11 cellular contexts compared by ENCODE assay signal in the genomic region with DNA sequence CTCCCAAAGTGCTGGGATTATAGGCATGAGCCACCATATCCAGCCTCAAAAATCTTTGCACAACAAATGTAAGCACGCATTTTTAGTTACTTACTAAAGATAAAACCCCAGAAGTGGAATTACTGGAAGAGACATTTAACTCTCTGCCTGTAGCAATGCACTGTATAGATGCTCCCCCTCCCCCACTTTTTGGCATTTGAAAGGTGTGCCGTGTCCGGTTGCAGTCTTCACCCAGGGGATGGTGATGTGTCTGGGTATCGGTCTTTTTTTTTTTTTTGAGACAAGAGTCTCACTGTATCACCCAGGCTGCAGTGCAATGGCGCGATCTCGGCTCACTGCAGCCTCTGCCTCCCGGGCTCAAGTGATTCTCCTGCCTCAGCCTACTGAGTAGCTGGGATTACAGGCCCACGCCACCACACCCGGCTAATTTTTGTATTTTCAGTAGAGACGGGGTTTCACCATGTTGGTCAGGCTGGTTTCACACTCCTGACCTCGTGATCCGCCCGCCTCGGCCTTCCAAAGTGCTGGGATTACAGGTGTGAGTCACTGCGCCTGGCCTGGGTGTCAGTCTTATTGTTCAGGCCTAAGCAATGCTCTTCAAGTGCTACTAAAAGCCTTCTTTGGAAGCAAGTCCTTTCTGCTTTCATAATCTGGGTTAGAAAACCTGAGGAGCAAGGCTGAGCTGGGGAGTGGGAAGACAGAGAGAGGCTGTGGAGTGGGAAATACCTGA. TPM values are rescaled to one million over a fixed set of nuclear protein-coding genes. Genes with fewer than 3 reads are reported as not detected.
A peak's percentile ranks its signal among the peaks of the same experiment; 100 is the strongest.
DNase-seq lines count a peak whose midpoint lies in the region; TF ChIP-seq lines count a peak whose summit lies in the region.
"Not testable (repeated sequence)": the region's sequence is repeated elsewhere in the genome, so short reads cannot be mapped to it uniquely, and the experiment has no call there.
"Had no signal": no experiment of that assay in that cellular context is flagged by ENCODE, and none has a peak within 500 bp of the region (broad histone marks: within the 10 kb centered on the region; RNA-seq: fewer than 3 reads in every experiment).

No MANE protein-coding gene starts in this region.

- H4K12ac ChIP-seq in trophoblast cell (ENCODE audit: low read depth, low read length), result not testable (repeated sequence)

- not testable (repeated sequence) for H3K23ac ChIP-seq in trophoblast cell (ENCODE audit: low read length)

- not testable (repeated sequence) for H3K79me2 ChIP-seq in trophoblast cell (ENCODE audit: control insufficient read depth, insufficient read depth, low read length, poor library complexity); smooth muscle cell (ENCODE audit: low read depth)

- H3K9ac ChIP-seq in trophoblast cell (ENCODE audit: low read length); smooth muscle cell (ENCODE audit: low read depth): not testable (repeated sequence)

- H3K4me2 ChIP-seq in trophoblast cell (ENCODE audit: low read length); smooth muscle cell: not testable (repeated sequence)

- DNase-seq in HT1080 (ENCODE audit: low read depth) (peak; percentile 49), MCF 10A (ENCODE audit: unreplicated experiment) (peak; percentile 65), islet precursor cell (peak; percentile 80), trophoblast cell (peak; percentile 69 to 70)
- DNase-seq in activated CD4-positive, alpha-beta memory T cell treated with anti-CD3 and anti-CD28 coated beads for 36 hours, result peak; percentile 17
- not testable (repeated sequence) for DNase-seq in smooth muscle cell (lab: John Stamatoyannopoulos, UW; ENCODE audit: unreplicated experiment)

- not testable (repeated sequence) for H3K18ac ChIP-seq in trophoblast cell (ENCODE audit: low read length)

- H3K9me3 ChIP-seq in esophagus (ENCODE audit: control insufficient read depth in 2 of 2, insufficient read depth in 1 of 2, low read depth in 1 of 2, low read length in 1 of 2); trophoblast cell (ENCODE audit: insufficient read depth, low read depth, low read length); smooth muscle cell (replicated peaks; ENCODE audit: low read depth): not testable (repeated sequence)

- not testable (repeated sequence) for H3K27ac Mint-ChIP-seq in activated CD4-positive, alpha-beta memory T cell treated with anti-CD3 and anti-CD28 coated beads for 36 hours; MCF 10A (ENCODE audit: low read depth, unreplicated experiment)

- not testable (repeated sequence) for H4K91ac ChIP-seq in trophoblast cell (ENCODE audit: low read depth, low read length)

- not testable (repeated sequence) for H4K20me1 ChIP-seq in smooth muscle cell (ENCODE audit: low read depth)

- not testable (repeated sequence) for H3F3A ChIP-seq in smooth muscle cell (ENCODE audit: low read depth)

- H3K4me1 Mint-ChIP-seq in activated CD4-positive, alpha-beta memory T cell treated with anti-CD3 and anti-CD28 coated beads for 36 hours (ENCODE audit: low read depth); MCF 10A (ENCODE audit: insufficient read depth, unreplicated experiment): not testable (repeated sequence)

- not testable (repeated sequence) for H2BK120ac ChIP-seq in trophoblast cell (ENCODE audit: insufficient read depth, low read length, poor library complexity)

- H3K9me3 Mint-ChIP-seq in activated CD4-positive, alpha-beta memory T cell treated with anti-CD3 and anti-CD28 coated beads for 36 hours; MCF 10A (ENCODE audit: unreplicated experiment): not testable (repeated sequence)

- intact Hi-C loops in activated CD4-positive, alpha-beta memory T cell treated with anti-CD3 and anti-CD28 coated beads for 36 hours (cut with micrococcal nuclease); MCF 10A (cut with micrococcal nuclease): not testable (repeated sequence)

- H3K36me3 Mint-ChIP-seq in activated CD4-positive, alpha-beta memory T cell treated with anti-CD3 and anti-CD28 coated beads for 36 hours; MCF 10A (ENCODE audit: insufficient read depth, unreplicated experiment): not testable (repeated sequence)

- H2BK5ac ChIP-seq in trophoblast cell (ENCODE audit: low read depth, low read length, poor library complexity), result not testable (repeated sequence)

- CTCF ChIA-PET in activated CD4-positive, alpha-beta memory T cell treated with anti-CD3 and anti-CD28 coated beads for 36 hours (lab: Charles Lee), result not testable (repeated sequence)
- CTCF ChIA-PET in MCF 10A (lab: Yijun Ruan, JAX), result interaction anchor here (0.7 to 1.1 kb wide), 4 partner anchors 11 to 131 kb away, joined by 3 read pairs; no protein-coding TSS in a partner anchor

- POLR2A ChIA-PET in activated CD4-positive, alpha-beta memory T cell treated with anti-CD3 and anti-CD28 coated beads for 36 hours (lab: Charles Lee); MCF 10A (lab: Yijun Ruan, JAX): not testable (repeated sequence)

- not testable (repeated sequence) for H3K4me3 ChIP-seq in esophagus (ENCODE audit: low read depth in 1 of 2, low read length in 2 of 2); trophoblast cell (ENCODE audit: low read depth, low read length); smooth muscle cell

- not testable (repeated sequence) for H3K4me3 Mint-ChIP-seq in activated CD4-positive, alpha-beta memory T cell treated with anti-CD3 and anti-CD28 coated beads for 36 hours; MCF 10A (ENCODE audit: unreplicated experiment)

- H4K8ac ChIP-seq in trophoblast cell (ENCODE audit: low read depth, low read length), result not testable (repeated sequence)

- not testable (repeated sequence) for H3K14ac ChIP-seq in trophoblast cell (ENCODE audit: low read length)

- not testable (repeated sequence) for H3K79me1 ChIP-seq in trophoblast cell (ENCODE audit: low read length)

- H3K27me3 Mint-ChIP-seq in activated CD4-positive, alpha-beta memory T cell treated with anti-CD3 and anti-CD28 coated beads for 36 hours; MCF 10A (ENCODE audit: insufficient read depth, unreplicated experiment): not testable (repeated sequence)

- not testable (repeated sequence) for H2AK5ac ChIP-seq in trophoblast cell (ENCODE audit: low read length)

- not testable (repeated sequence) for TF ChIP-seq CTCF in MCF 10A (IDR thresholded peaks at IDR 0.05; ENCODE audit: unreplicated experiment); smooth muscle cell (IDR thresholded peaks at IDR 0.05; ENCODE audit: borderline replicate concordance, insufficient read depth, poor library complexity, severe bottlenecking)

- H3K27ac ChIP-seq in esophagus (ENCODE audit: low read depth in 2 of 2, low read length in 1 of 2) (peak overlapping the region; percentile 79 to 88), smooth muscle cell (ENCODE audit: low read depth) (peak overlapping the region; percentile 21)
- not testable (repeated sequence) for H3K27ac ChIP-seq in trophoblast cell (ENCODE audit: low read depth, low read length)

- not testable (repeated sequence) for H3K4ac ChIP-seq in trophoblast cell (ENCODE audit: low read depth, low read length)

- H2AFZ ChIP-seq in trophoblast cell (ENCODE audit: insufficient read depth, low read length, poor library complexity); smooth muscle cell (ENCODE audit: low read depth): not testable (repeated sequence)

- not testable (repeated sequence) for H3K36me3 ChIP-seq in esophagus (ENCODE audit: control insufficient read depth in 2 of 2, insufficient read depth in 2 of 2, low read length in 1 of 2); trophoblast cell (ENCODE audit: control insufficient read depth in 1 of 2, insufficient read depth in 2 of 2, low read length in 2 of 2); smooth muscle cell (ENCODE audit: low read depth)

- H3K27me3 ChIP-seq in esophagus (ENCODE audit: control insufficient read depth in 1 of 2, insufficient read depth in 2 of 2, low read length in 2 of 2); trophoblast cell (ENCODE audit: insufficient read depth, low read length); smooth muscle cell (ENCODE audit: low read depth): not testable (repeated sequence)

- 72 to 73% methylated on average over 16 of the region's 16 CpGs for WGBS in esophagus, 2 donors
- WGBS in trophoblast cell (ENCODE audit: extremely low coverage, insufficient coverage, insufficient read length), result no CpG with 5 or more reads among the region's 16 CpGs
- 67% methylated on average over 16 of the region's 16 CpGs for WGBS in smooth muscle cell (ENCODE audit: low lambda C conversion rate)

- not testable (repeated sequence) for H3K4me1 ChIP-seq in esophagus (ENCODE audit: control insufficient read depth in 2 of 2, insufficient read depth in 2 of 2, low read length in 1 of 2); trophoblast cell (ENCODE audit: control insufficient read depth in 1 of 2, insufficient read depth in 2 of 2, low read length in 2 of 2); smooth muscle cell (ENCODE audit: low read depth)

- H2BK12ac ChIP-seq in trophoblast cell (ENCODE audit: low read length), result not testable (repeated sequence)

- BruUV-seq in MCF 10A (replicated peaks; lab: Mats Ljungman, UMichigan), result not testable (repeated sequence)

RNA-seq across cellular contexts. Expression of gene SPATA12, which starts 23.0 kb away (rescaled TPM):
- 0.80 and 1.6 TPM in 2 replicates for total RNA-seq in HT1080 (2014; rRNA removed; shearing (Covaris generic))
- polyA plus RNA-seq in HT1080 (2015; cell fraction: cytosol; rRNA removed), result 0.99 and 1.1 TPM in 2 replicates
- 0.82 and 1.1 TPM in 2 replicates for polyA plus RNA-seq in HT1080 (2015; cell fraction: nucleus; rRNA removed)
- not detected for total RNA-seq in activated CD4-positive, alpha-beta memory T cell treated with anti-CD3 and anti-CD28 coated beads for 36 hours
- total RNA-seq in MCF 10A (2022), result 0.12 TPM in 1 of 2 replicates, not detected in the other
- polyA plus RNA-seq in esophagus, result under 1 TPM; 0.02 to 0.05 TPM
- 0.05 and 0.07 TPM in 2 replicates for polyA plus RNA-seq in trophoblast cell (2013)
- not detected in 2 replicates for total RNA-seq in smooth muscle cell
- not detected in 2 replicates for polyA plus RNA-seq in smooth muscle cell
- total RNA-seq: A673; CD4-positive, alpha-beta memory T cell; G401 had no signal
- polyA plus RNA-seq: BJ; CD4-positive, alpha-beta memory T cell had no signal
